Comparison of ENCODE assay signal across 26 cellular contexts in the genomic region with DNA sequence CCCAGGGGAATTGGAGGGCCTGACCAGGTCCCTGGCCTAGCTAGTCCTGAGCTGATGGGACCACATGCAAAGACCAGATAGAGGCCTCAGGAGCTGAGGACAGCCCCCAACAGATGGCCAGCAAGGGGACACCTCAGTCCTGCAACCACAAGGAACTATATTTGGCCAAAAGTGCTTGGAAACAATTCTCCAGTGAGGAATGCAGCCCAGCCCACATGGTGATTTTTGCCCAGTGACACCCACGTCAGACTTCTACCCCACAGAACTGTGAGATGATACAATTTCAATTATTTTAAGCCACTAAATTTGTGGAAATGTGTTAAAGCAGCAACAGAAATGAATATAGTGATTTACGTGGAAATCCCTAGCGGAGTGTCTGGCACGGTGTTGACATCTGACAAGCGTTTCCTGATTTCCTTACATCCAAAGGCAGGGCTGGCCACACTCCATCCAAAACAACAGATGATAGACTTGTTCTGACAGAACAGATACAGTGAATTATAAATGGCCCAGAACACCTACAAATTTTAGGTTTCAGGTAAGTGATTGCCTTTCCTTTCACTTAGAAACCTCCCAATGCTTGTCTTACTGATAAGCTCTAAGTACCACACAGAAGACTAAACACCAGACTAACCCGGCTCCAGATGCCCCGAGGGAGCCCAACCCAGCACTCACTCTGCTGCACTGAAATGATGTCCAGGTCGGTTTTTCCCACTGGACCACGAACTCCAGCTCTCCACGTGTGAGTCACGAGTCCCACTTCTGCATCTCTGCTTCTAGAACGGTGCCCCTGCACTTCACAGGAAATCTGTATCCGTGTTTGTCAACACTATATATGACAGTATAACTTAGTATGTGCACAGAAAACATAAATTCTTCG. TPM values are rescaled to one million over a fixed set of nuclear protein-coding genes. Genes with fewer than 3 reads are reported as not detected.
A peak's percentile ranks its signal among the peaks of the same experiment; 100 is the strongest.
DNase-seq lines count a peak whose midpoint lies in the region; ATAC-seq, FAIRE-seq and TF ChIP-seq lines count a peak whose summit lies in the region.
"Had no signal": no experiment of that assay in that cellular context is flagged by ENCODE, and none has a peak within 500 bp of the region (broad histone marks: within the 10 kb centered on the region; RNA-seq: fewer than 3 reads in every experiment).

No MANE protein-coding gene starts in this region.

- H3K36me3 ChIP-seq in brain microvascular endothelial cell (replicated peaks) = peaks cover 9% of the 10 kb centered on the region
- peaks cover 10% of the 10 kb centered on the region; the same call in 1 of the 2 replicates for H3K36me3 ChIP-seq in PC-9 (ENCODE audit: low read depth)
- H3K36me3 ChIP-seq: BLaER1 treated with 17β-estradiol and CSF1 and Interleukin-3, amounts not matched to agents 10 nM and 100 nM; transverse colon had no signal

- BruUV-seq in PC-9 (replicated peaks; lab: Mats Ljungman, UMichigan) = no TSS peak

- no peak overlapping the region for H2AFZ ChIP-seq in PC-9
- H2AFZ ChIP-seq: parathyroid adenoma had no signal

- H3K27me3 ChIP-seq in brain microvascular endothelial cell (replicated peaks) = no peaks in the 10 kb centered on the region
- no peaks in the 10 kb centered on the region for H3K27me3 ChIP-seq in PC-9 (ENCODE audit: insufficient read depth, low read depth)
- H3K27me3 ChIP-seq: transverse colon had no signal

- H3K27ac ChIP-seq in brain microvascular endothelial cell (peak overlapping the region; percentile 18), PC-9 (no peak overlapping the region)
- H3K27ac ChIP-seq: BLaER1 treated with 17β-estradiol and CSF1 and Interleukin-3, amounts not matched to agents 10 nM and 100 nM; left ventricle myocardium inferior; parathyroid adenoma; transverse colon; WERI-Rb-1 had no signal

- no peaks in the 10 kb centered on the region for H3K9me3 ChIP-seq in PC-9 (ENCODE audit: insufficient read depth, low read depth)
- H3K9me3 ChIP-seq: BLaER1 treated with 17β-estradiol and CSF1 and Interleukin-3, amounts not matched to agents 10 nM and 100 nM; transverse colon had no signal

- H4K20me1 ChIP-seq in PC-9 (ENCODE audit: insufficient read depth) = peaks cover 46% of the 10 kb centered on the region

- POLR2A ChIA-PET in PC-9 (lab: Charles Lee; ENCODE audit: unreplicated experiment) = no interaction called here

- no peaks in the 10 kb centered on the region for H3K9me2 ChIP-seq in PC-9 (ENCODE audit: insufficient read depth)

- peaks cover 57 to 81% of the 10 kb centered on the region in 2 donors for H3K27me3 Mint-ChIP-seq in stimulated activated naive B cell treated with anti-CD40 and anti-IgM and Interleukin-4, amounts not matched to agents 10 μg/mL and 1 μg/mL and 100 μg/mL, for 72 hours
- H3K27me3 Mint-ChIP-seq: activated naive CD4-positive, alpha-beta T cell treated with anti-CD3 and anti-CD28 coated beads, Interleukin-2, amount 50 U/mL, for 24 hours; T-helper 17 cell had no signal

- H3K27ac Mint-ChIP-seq in stimulated activated naive B cell treated with anti-CD40 and anti-IgM and Interleukin-4, amounts not matched to agents 10 μg/mL and 1 μg/mL and 100 μg/mL, for 72 hours = no peak overlapping the region
- H3K27ac Mint-ChIP-seq: activated naive CD4-positive, alpha-beta T cell treated with anti-CD3 and anti-CD28 coated beads, Interleukin-2, amount 50 U/mL, for 24 hours; dendritic cell treated with granulocyte-macrophage colony-stimulating factor and Interleukin-4, amounts not matched to agents 40 ng/mL and 50 ng/mL, for 4 days; T-helper 17 cell had no signal

- H3K4me3 ChIP-seq in brain microvascular endothelial cell (ENCODE audit: low read depth, low read length) (no peak overlapping the region), PC-9 (no peak overlapping the region)
- H3K4me3 ChIP-seq: BLaER1 treated with 17β-estradiol and CSF1 and Interleukin-3, amounts not matched to agents 10 nM and 100 nM; left ventricle myocardium inferior; transverse colon had no signal

- ATAC-seq in stimulated activated naive B cell treated with anti-CD40 and anti-IgM and Interleukin-4, amounts not matched to agents 10 μg/mL and 1 μg/mL and 100 μg/mL, for 72 hours (replicated peaks) = peak; percentile 38 to 45
- no peak for ATAC-seq in GM21360 (IDR thresholded peaks at IDR 0.05; ENCODE audit: unreplicated experiment)
- ATAC-seq: stimulated activated naive CD8-positive, alpha-beta T cell treated with anti-CD3 and anti-CD28 coated beads, Interleukin-15, Interleukin-2, amounts not matched to agents 100 U/mL and 50 U/mL, for 24 hours; T-helper 17 cell had no signal

- H3K4me1 ChIP-seq in PC-9 (replicated peaks; ENCODE audit: insufficient read depth) = peaks cover 47% of the 10 kb centered on the region

- CTCF ChIA-PET in PC-9 (lab: Charles Lee) = interaction anchor here (0.6 kb wide), 1 partner anchor 122 kb away, joined by 5 read pairs; no protein-coding TSS in a partner anchor

- H3K79me2 ChIP-seq in PC-9 (ENCODE audit: low read depth) = peaks cover 100% of the 10 kb centered on the region

- peak; percentile 44 for DNase-seq in activated effector memory CD4-positive, alpha-beta T cell treated with anti-CD3 and anti-CD28 coated beads, Interleukin-2, amount 50 U/mL, for 16 hours
- no peak for DNase-seq in activated effector memory CD4-positive, alpha-beta T cell treated with Interleukin-2 at 50 U/mL for 16 hours
- DNase-seq in brain microvascular endothelial cell (no peak), islet precursor cell (peak; percentile 84), urothelium cell line (ENCODE audit: low spot score) (no peak), PC-9 (no peak)
- DNase-seq in stimulated activated naive B cell treated with anti-CD40 and anti-IgM and Interleukin-4, amounts not matched to agents 10 μg/mL and 1 μg/mL and 100 μg/mL, for 72 hours = no peak
- DNase-seq: 8988T; activated CD4-positive, alpha-beta T cell treated with anti-CD3 and anti-CD28 coated beads, Interleukin-2, amount 50 U/mL, for 4 hours; GF-D8; Karpas-422; left ventricle myocardium inferior; NCI-H1436; NCI-H526 treated with DMSO at 0.1 percent for 48 hours; SHP77 treated with DMSO at 0.1 percent for 48 hours; stimulated activated naive CD8-positive, alpha-beta T cell treated with anti-CD3 and anti-CD28 coated beads, Interleukin-15, Interleukin-2, amounts not matched to agents 100 U/mL and 50 U/mL, for 24 hours; T-helper 17 cell; transverse colon; WERI-Rb-1 had no signal

- H3K4me2 ChIP-seq in PC-9 = no peak overlapping the region

- FAIRE-seq in urothelium cell line (lab: Jason Lieb, UNC) = no peak
- FAIRE-seq: D721Med, H54 had no signal

- no peaks in the 10 kb centered on the region for H3K9me3 Mint-ChIP-seq in stimulated activated naive B cell treated with anti-CD40 and anti-IgM and Interleukin-4, amounts not matched to agents 10 μg/mL and 1 μg/mL and 100 μg/mL, for 72 hours
- H3K9me3 Mint-ChIP-seq: activated naive CD4-positive, alpha-beta T cell treated with anti-CD3 and anti-CD28 coated beads, Interleukin-2, amount 50 U/mL, for 24 hours; dendritic cell treated with granulocyte-macrophage colony-stimulating factor and Interleukin-4, amounts not matched to agents 40 ng/mL and 50 ng/mL, for 4 days had no signal

- in situ Hi-C loops in brain microvascular endothelial cell (cut with HindIII; ENCODE audit: low pct_ligation_motif_present, low sequenced_read_pairs) = no loop called here

- TF ChIP-seq CTCF in brain microvascular endothelial cell (IDR thresholded peaks at IDR 0.05; ENCODE audit: low read depth, low read length, missing control alignments) (no peak), PC-9 (conservative IDR thresholded peaks at IDR 0.05) (no peak)

- no peak overlapping the region for H3K4me3 Mint-ChIP-seq in stimulated activated naive B cell treated with anti-CD40 and anti-IgM and Interleukin-4, amounts not matched to agents 10 μg/mL and 1 μg/mL and 100 μg/mL, for 72 hours
- H3K4me3 Mint-ChIP-seq: activated naive CD4-positive, alpha-beta T cell treated with anti-CD3 and anti-CD28 coated beads, Interleukin-2, amount 50 U/mL, for 24 hours; dendritic cell treated with granulocyte-macrophage colony-stimulating factor and Interleukin-4, amounts not matched to agents 40 ng/mL and 50 ng/mL, for 4 days; T-helper 17 cell had no signal

- H3K36me3 Mint-ChIP-seq in stimulated activated naive B cell treated with anti-CD40 and anti-IgM and Interleukin-4, amounts not matched to agents 10 μg/mL and 1 μg/mL and 100 μg/mL, for 72 hours = no peaks in the 10 kb centered on the region
- H3K36me3 Mint-ChIP-seq: activated naive CD4-positive, alpha-beta T cell treated with anti-CD3 and anti-CD28 coated beads, Interleukin-2, amount 50 U/mL, for 24 hours had no signal

- peaks cover 23% of the 10 kb centered on the region; the same call in 1 of the 2 replicates for H3F3A ChIP-seq in PC-9 (ENCODE audit: insufficient read depth, low read depth)

- intact Hi-C loops in PC-9 (cut with micrococcal nuclease; ENCODE audit: unreplicated experiment) = no loop called here

- H3K4me1 Mint-ChIP-seq in stimulated activated naive B cell treated with anti-CD40 and anti-IgM and Interleukin-4, amounts not matched to agents 10 μg/mL and 1 μg/mL and 100 μg/mL, for 72 hours = peaks cover 6 to 12% of the 10 kb centered on the region in 2 donors

RNA-seq across cellular contexts. Expression of gene AFAP1, which starts 5.8 kb away (rescaled TPM):
- total RNA-seq in PC-9 (2021) = 69.6 and 84.1 TPM in 2 replicates

Comparison
In these comparisons a context has a peak if more than half of its experiments do, and no peak if none do; other contexts are left out.
1. DNase-seq: peak in activated effector memory CD4-positive, alpha-beta T cell treated with anti-CD3 and anti-CD28 coated beads, Interleukin-2, amount 50 U/mL, for 16 hours (single experiment) and islet precursor cell (single experiment); none in activated effector memory CD4-positive, alpha-beta T cell treated with Interleukin-2 at 50 U/mL for 16 hours (single experiment), brain microvascular endothelial cell (single experiment), stimulated activated naive B cell treated with anti-CD40 and anti-IgM and Interleukin-4, amounts not matched to agents 10 μg/mL and 1 μg/mL and 100 μg/mL, for 72 hours (single experiment), urothelium cell line (single experiment) and PC-9 (0 of 2).